In genomic region chr6:132279592-132280139, GRCh38 we compare ENCODE assay signal across 8 cellular contexts.
DNase-seq lines count a peak whose midpoint lies in the region.

No MANE protein-coding gene starts in this region.

- in situ Hi-C loops in G401 (cut with HindIII; ENCODE audit: low sequenced_read_pairs): no loop called here

- DNase-seq in G401 (ENCODE audit: low spot score) (peak; percentile 79), GOT3 (lab: John Stamatoyannopoulos, UW) (peak; percentile 15), LHCN-M2 (ENCODE audit: low read depth) (peak; percentile 64), SHP77 treated with DMSO at 0.1 percent for 48 hours (lab: John Stamatoyannopoulos, UW) (peak; percentile 76), germinal center (ENCODE audit: low spot score) (peak; percentile 57), nucleus accumbens (lab: John Stamatoyannopoulos, UW) (peak in 53 of 56 donors; percentile 2 to 86 (median 56)), substantia nigra (lab: John Stamatoyannopoulos, UW) (peak in 46 of 49 donors; percentile 1 to 81 (median 59))
- peak; percentile 75 for DNase-seq in activated naive CD4-positive, alpha-beta T cell treated with Interleukin-2 at 50 U/mL for 16 hours

- H3K27ac ChIP-seq in substantia nigra (ENCODE audit: low read depth, low read length, poor library complexity, severe bottlenecking): no peak overlapping the region

Comparison
In these comparisons a context has a peak if more than half of its experiments do, and no peak if none do; other contexts are left out.
1. DNase-seq: peak in every context shown above with its lines; median percentile 79 in G401; 76 in SHP77 treated with DMSO at 0.1 percent for 48 hours; 75 in activated naive CD4-positive, alpha-beta T cell treated with Interleukin-2 at 50 U/mL for 16 hours; 64 in LHCN-M2; 59 in substantia nigra; 57 in germinal center; 56 in nucleus accumbens; 15 in GOT3.